Comparison of ENCODE assay signal across 16 cellular contexts in the genomic region with DNA sequence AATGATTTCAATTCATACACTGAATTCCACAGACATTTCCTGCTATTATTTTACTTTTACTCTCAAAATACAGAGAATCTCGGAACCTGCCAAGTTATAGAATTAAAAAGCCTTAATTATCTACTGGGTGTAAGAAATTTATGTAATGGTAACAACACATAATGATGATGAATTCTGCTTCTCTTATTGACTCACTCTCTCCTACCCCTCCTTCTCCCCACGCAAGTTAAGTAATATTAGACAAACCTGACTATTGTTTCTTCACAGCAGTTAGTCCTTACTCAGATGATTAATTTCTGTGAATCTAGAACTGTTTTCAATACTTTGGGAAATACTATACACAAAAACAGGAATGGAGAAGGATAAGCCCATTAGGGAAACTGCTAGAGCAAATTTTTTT.
"Had no signal": no experiment of that assay in that cellular context is flagged by ENCODE, and none has a peak within 500 bp of the region (broad histone marks: within the 10 kb centered on the region; RNA-seq: fewer than 3 reads in every experiment).

No MANE protein-coding gene starts in this region.

- H3K4me3 ChIP-seq: esophagus muscularis mucosa, ovary, right lobe of liver, tibial artery, upper lobe of left lung, uterus had no signal

- H3K27me3 ChIP-seq: esophagus muscularis mucosa, neutrophil, ovary, right lobe of liver, tibial artery, upper lobe of left lung, uterus had no signal

- DNase-seq: cerebellar nuclear complex; foreskin fibroblast; kidney glomerular epithelial cell; naive thymus-derived CD4-positive, alpha-beta T cell; nephron progenitor cell; ovary; retina; right lobe of liver; stimulated activated CD4-positive, alpha-beta T cell treated with anti-CD3 and anti-CD28 coated beads, Interleukin-4, amount 100 ng/mL, for 1 hour; tibial artery; upper lobe of left lung; uterus had no signal

- ATAC-seq: naive thymus-derived CD4-positive, alpha-beta T cell; right lobe of liver; stimulated activated memory B cell treated with anti-CD40 and anti-IgM and Interleukin-4, amounts not matched to agents 10 μg/mL and 1 μg/mL and 100 μg/mL, for 72 hours had no signal

- FAIRE-seq: colon had no signal

- H3K36me3 ChIP-seq: esophagus muscularis mucosa, neutrophil, ovary, right lobe of liver, tibial artery, upper lobe of left lung had no signal
